Comparison of ENCODE assay signal across 8 cellular contexts in genomic region chr12:31682136-31682962, GRCh38. TPM values are rescaled to one million over a fixed set of nuclear protein-coding genes. Genes with fewer than 3 reads are reported as not detected.
DNase-seq lines count a peak whose midpoint lies in the region; ATAC-seq and TF ChIP-seq lines count a peak whose summit lies in the region.

No MANE protein-coding gene starts in this region.

- intact Hi-C loops in mammary epithelial cell (cut with micrococcal nuclease): loop anchor here (1.0 to 5.0 kb wide), 4 partner anchors 67 to 630 kb away; no protein-coding TSS in a partner anchor

- ATAC-seq in GM19025 (IDR thresholded peaks at IDR 0.05; ENCODE audit: low read depth, unreplicated experiment): peak; percentile 86
- ATAC-seq in HG03280 (IDR thresholded peaks at IDR 0.05; ENCODE audit: unreplicated experiment): peak; percentile 85

- H3K27me3 ChIP-seq in WERI-Rb-1 (ENCODE audit: insufficient read depth, low read depth, severe bottlenecking): no peaks in the 10 kb centered on the region
- H3K27me3 ChIP-seq in mammary epithelial cell (ENCODE audit: insufficient read depth, low read length): no peaks in the 10 kb centered on the region

- no peak overlapping the region for H3K4me3 ChIP-seq in AG10803 (ENCODE audit: low read length)
- H3K4me3 ChIP-seq in WERI-Rb-1 (ENCODE audit: low read depth, low read length): no peak overlapping the region
- no peak overlapping the region for H3K4me3 ChIP-seq in mammary epithelial cell (replicated peaks in 1 of 3; ENCODE audit: insufficient read depth in 1 of 3, low read depth in 2 of 3, low read length in 3 of 3)

- H3K4me2 ChIP-seq in mammary epithelial cell (ENCODE audit: insufficient read depth, low read depth, low read length): no peak overlapping the region

- in situ Hi-C loops in mammary epithelial cell (cut with MboI; ENCODE audit: low sequenced_read_pairs in 2 of 2): no loop called here

- CTCF ChIA-PET in mammary epithelial cell (lab: Charles Lee; ENCODE audit: low non-redundant PET): no interaction called here

- H3K79me2 ChIP-seq in mammary epithelial cell (ENCODE audit: insufficient read depth, low read length): no peaks in the 10 kb centered on the region

- H3K9me3 ChIP-seq in WERI-Rb-1 (ENCODE audit: severe bottlenecking): peaks cover 3% of the 10 kb centered on the region
- H3K9me3 ChIP-seq in mammary epithelial cell (replicated peaks; ENCODE audit: insufficient read depth, low read length): no peaks in the 10 kb centered on the region

- peak; percentile 72 for TF ChIP-seq CTCF in AG10803 (conservative IDR thresholded peaks at IDR 0.05; ENCODE audit: low read length)
- TF ChIP-seq CTCF in WERI-Rb-1 (IDR thresholded peaks at IDR 0.05; ENCODE audit: low read depth, low read length): peak; percentile 77
- peak; percentile 75 to 80 for TF ChIP-seq CTCF in mammary epithelial cell (conservative IDR thresholded peaks at IDR 0.05 in 1 of 2, IDR thresholded peaks at IDR 0.05 in 1 of 2; ENCODE audit: extremely low read depth in 1 of 2, insufficient read depth in 1 of 2, low read depth in 1 of 2, low read length in 2 of 2)

- H2AFZ ChIP-seq in mammary epithelial cell (ENCODE audit: low read depth, low read length): no peak overlapping the region

- H3K36me3 ChIP-seq in WERI-Rb-1: no peaks in the 10 kb centered on the region; the same call in 1 of the 2 replicates
- H3K36me3 ChIP-seq in mammary epithelial cell (ENCODE audit: insufficient read depth, low read length): no peaks in the 10 kb centered on the region

- H3K27ac ChIP-seq in WERI-Rb-1: no peak overlapping the region
- no peak overlapping the region for H3K27ac ChIP-seq in mammary epithelial cell (ENCODE audit: insufficient read depth, low read depth, low read length)

- no peak overlapping the region for H3K9ac ChIP-seq in mammary epithelial cell (ENCODE audit: insufficient read depth, low read length)

- 54% methylated on average over 10 of the region's 10 CpGs for WGBS in mammary epithelial cell (ENCODE audit: low coverage, missing lambda C conversion rate)

- no TSS peak for BruUV-seq in mammary epithelial cell (replicated peaks; lab: Mats Ljungman, UMichigan)

- DNase-seq in AG10803 (ENCODE audit: low read depth) (peak; percentile 71), NCI-H2227 (lab: John Stamatoyannopoulos, UW; ENCODE audit: unreplicated experiment) (peak; percentile 82), WERI-Rb-1 (peak; percentile 64), mammary epithelial cell (peak; percentile 73), left kidney (ENCODE audit: low read depth, low spot score) (peak; percentile 78)
- DNase-seq in stimulated activated CD8-positive, alpha-beta memory T cell treated with anti-CD3 and anti-CD28 coated beads, Interleukin-12 subunit alpha, Interleukin-12 subunit beta, amount 100 ng/mL, for 24 hours (ENCODE audit: extremely low read depth): peak; percentile 26

- dilution Hi-C loops in mammary epithelial cell (cut with HindIII; ENCODE audit: low sequenced_read_pairs): no loop called here

- H3K4me1 ChIP-seq in mammary epithelial cell (ENCODE audit: insufficient read depth, low read length): no peaks in the 10 kb centered on the region

- no peaks in the 10 kb centered on the region for H4K20me1 ChIP-seq in mammary epithelial cell (ENCODE audit: insufficient read depth, low read length)

RNA-seq across cellular contexts. Expression of gene ETFBKMT, which starts 22.9 kb away (rescaled TPM):
- total RNA-seq in mammary epithelial cell: 1 to 10 TPM; 2.1 to 2.5 TPM
- polyA plus RNA-seq in mammary epithelial cell: 0.74 TPM
- polyA minus RNA-seq in mammary epithelial cell: 2.8 TPM

RNA-seq across cellular contexts. Expression of gene AMN1, which starts 46.5 kb away (rescaled TPM):
- total RNA-seq in mammary epithelial cell: 1 to 10 TPM; 5.0 to 5.7 TPM
- polyA plus RNA-seq in mammary epithelial cell: 6.2 TPM
- polyA minus RNA-seq in mammary epithelial cell: 8.4 TPM

Comparison
In these comparisons a context has a peak if more than half of its experiments do, and no peak if none do; other contexts are left out.
1. DNase-seq: peak in every context shown above with its lines; median percentile 82 in NCI-H2227; 78 in left kidney; 73 in mammary epithelial cell; 71 in AG10803; 64 in WERI-Rb-1; 26 in stimulated activated CD8-positive, alpha-beta memory T cell treated with anti-CD3 and anti-CD28 coated beads, Interleukin-12 subunit alpha, Interleukin-12 subunit beta, amount 100 ng/mL, for 24 hours.